17 cellular contexts compared by ENCODE assay signal in the genomic region with DNA sequence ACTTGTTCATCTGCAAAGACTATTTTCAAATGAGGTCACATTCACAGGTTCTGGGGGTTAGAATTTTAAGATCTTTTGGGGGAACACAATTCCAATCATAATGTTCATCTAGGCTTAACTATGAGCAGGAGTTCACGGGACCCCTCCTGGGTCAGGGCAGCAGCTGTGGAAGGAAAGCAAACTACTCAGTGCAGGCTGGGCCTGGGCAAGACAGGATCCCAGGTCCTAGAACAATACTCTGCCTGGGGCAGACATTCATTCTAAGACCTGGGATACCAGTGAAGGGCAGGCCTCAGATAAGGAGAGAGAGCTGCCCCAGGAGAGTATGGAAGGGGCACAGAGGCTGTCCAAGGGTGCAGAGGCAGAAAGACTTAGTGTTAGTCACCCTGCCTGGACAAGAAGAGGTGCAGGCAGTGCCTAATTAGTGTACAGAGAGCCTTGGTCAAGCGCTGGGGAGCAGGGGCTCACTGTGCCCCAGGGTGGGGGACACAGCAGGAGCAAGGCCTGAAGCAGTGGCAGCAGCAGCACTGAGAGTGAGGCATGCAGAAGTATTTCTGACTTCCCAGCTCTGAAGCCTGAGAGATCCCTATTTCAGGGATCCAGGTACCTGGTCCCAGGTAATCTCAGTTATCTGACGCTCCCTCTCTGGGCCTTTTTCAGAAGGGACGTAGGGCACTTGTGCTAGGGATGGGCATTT.
DNase-seq lines count a peak whose midpoint lies in the region; ATAC-seq and TF ChIP-seq lines count a peak whose summit lies in the region.
"Had no signal": no experiment of that assay in that cellular context is flagged by ENCODE, and none has a peak within 500 bp of the region (broad histone marks: within the 10 kb centered on the region; RNA-seq: fewer than 3 reads in every experiment).

No MANE protein-coding gene starts in this region.

- no peak overlapping the region for H3K27ac Mint-ChIP-seq in endodermal cell
- peak overlapping the region; percentile 46 for H3K27ac Mint-ChIP-seq in stimulated activated effector memory CD8-positive, alpha-beta T cell treated with anti-CD3 and anti-CD28 coated beads, Interleukin-12 subunit alpha, Interleukin-12 subunit beta, amount 100 ng/mL, for 72 hours
- H3K27ac Mint-ChIP-seq: B cell; CD8-positive, alpha-beta T cell; GM23338 had no signal

- no peak overlapping the region for H3K9ac ChIP-seq in endodermal cell (ENCODE audit: extremely low read depth, low read length, poor library complexity, severe bottlenecking)
- H3K9ac ChIP-seq: BLaER1 treated with 17β-estradiol and CSF1 and Interleukin-3, amounts not matched to agents 10 nM and 100 nM had no signal

- no peaks in the 10 kb centered on the region for H3K4me1 ChIP-seq in endodermal cell (ENCODE audit: control insufficient read depth, insufficient read depth, low read length)

- H3K9me3 ChIP-seq in endodermal cell (ENCODE audit: control insufficient read depth, low read length) (no peaks in the 10 kb centered on the region), WERI-Rb-1 (ENCODE audit: severe bottlenecking) (no peaks in the 10 kb centered on the region)
- H3K9me3 ChIP-seq: BLaER1 treated with 17β-estradiol and CSF1 and Interleukin-3, amounts not matched to agents 10 nM and 100 nM had no signal

- 94% methylated on average over 4 of the region's 4 CpGs; no CpG with 5 or more reads in 1 of the 2 experiments for WGBS in endodermal cell (ENCODE audit: insufficient coverage in 1 of 2, insufficient read length in 1 of 2), 2 experiments

- H3K4me1 Mint-ChIP-seq in endodermal cell, result no peaks in the 10 kb centered on the region
- no peaks in the 10 kb centered on the region for H3K4me1 Mint-ChIP-seq in stimulated activated effector memory CD8-positive, alpha-beta T cell treated with anti-CD3 and anti-CD28 coated beads, Interleukin-12 subunit alpha, Interleukin-12 subunit beta, amount 100 ng/mL, for 72 hours
- H3K4me1 Mint-ChIP-seq: B cell, GM23338 had no signal

- no peaks in the 10 kb centered on the region for H3K27me3 Mint-ChIP-seq in endodermal cell (ENCODE audit: insufficient read depth)
- H3K27me3 Mint-ChIP-seq: B cell had no signal

- peaks cover 46% of the 10 kb centered on the region for H3K9me3 Mint-ChIP-seq in endodermal cell
- peaks cover 2% of the 10 kb centered on the region for H3K9me3 Mint-ChIP-seq in stimulated activated effector memory CD8-positive, alpha-beta T cell treated with anti-CD3 and anti-CD28 coated beads, Interleukin-12 subunit alpha, Interleukin-12 subunit beta, amount 100 ng/mL, for 72 hours
- H3K9me3 Mint-ChIP-seq: CD8-positive, alpha-beta T cell; GM23338 had no signal

- H3K27me3 ChIP-seq in endodermal cell (ENCODE audit: control insufficient read depth, insufficient read depth, low read length, poor library complexity, severe bottlenecking) (no peaks in the 10 kb centered on the region), WERI-Rb-1 (ENCODE audit: insufficient read depth, low read depth, severe bottlenecking) (peaks cover 74% of the 10 kb centered on the region)
- H3K27me3 ChIP-seq: BLaER1 treated with 17β-estradiol and CSF1 and Interleukin-3, amounts not matched to agents 10 nM and 100 nM had no signal

- no peak overlapping the region for H3K4me3 Mint-ChIP-seq in endodermal cell
- no peak overlapping the region for H3K4me3 Mint-ChIP-seq in stimulated activated effector memory CD8-positive, alpha-beta T cell treated with anti-CD3 and anti-CD28 coated beads, Interleukin-12 subunit alpha, Interleukin-12 subunit beta, amount 100 ng/mL, for 72 hours
- H3K4me3 Mint-ChIP-seq: B cell; CD8-positive, alpha-beta T cell; GM23338 had no signal

- no peaks in the 10 kb centered on the region for H3K36me3 Mint-ChIP-seq in endodermal cell (ENCODE audit: low read depth)
- no peaks in the 10 kb centered on the region for H3K36me3 Mint-ChIP-seq in stimulated activated effector memory CD8-positive, alpha-beta T cell treated with anti-CD3 and anti-CD28 coated beads, Interleukin-12 subunit alpha, Interleukin-12 subunit beta, amount 100 ng/mL, for 72 hours
- H3K36me3 Mint-ChIP-seq: CD8-positive, alpha-beta T cell had no signal

- TF ChIP-seq CTCF in endodermal cell (conservative IDR thresholded peaks at IDR 0.05) (no peak), WERI-Rb-1 (IDR thresholded peaks at IDR 0.05; ENCODE audit: low read depth, low read length) (no peak)

- ATAC-seq in stimulated activated effector memory CD8-positive, alpha-beta T cell treated with anti-CD3 and anti-CD28 coated beads, Interleukin-12 subunit alpha, Interleukin-12 subunit beta, amount 100 ng/mL, for 72 hours, result no peak
- ATAC-seq in HG02885 (IDR thresholded peaks at IDR 0.05; ENCODE audit: poor library complexity, unreplicated experiment), result no peak
- ATAC-seq: CD8-positive, alpha-beta T cell; GM23338 had no signal

- peak; percentile 37 for DNase-seq in activated CD8-positive, alpha-beta memory T cell treated with anti-CD3 and anti-CD28 coated beads for 24 hours
- DNase-seq in activated CD8-positive, alpha-beta memory T cell treated with anti-CD3 and anti-CD28 coated beads, Interleukin-2, amount 50 U/mL, for 48 hours, result no peak
- DNase-seq in endodermal cell, result peak; percentile 16
- peak; percentile 55 for DNase-seq in mesenteric fat pad (ENCODE audit: low spot score)
- DNase-seq in stimulated activated effector memory CD8-positive, alpha-beta T cell treated with anti-CD3 and anti-CD28 coated beads, Interleukin-12 subunit alpha, Interleukin-12 subunit beta, amount 100 ng/mL, for 72 hours (ENCODE audit: low spot score in 2 of 2), result no peak
- DNase-seq in WERI-Rb-1, result no peak
- DNase-seq in cerebellar nuclear complex (lab: John Stamatoyannopoulos, UW), result no peak
- DNase-seq: 8988T; Calu3; CD8-positive, alpha-beta T cell; DMS79 treated with DMSO at 0.1 percent for 48 hours; GF-D8; HCEC 1CT had no signal

- H3K36me3 ChIP-seq in endodermal cell (ENCODE audit: control insufficient read depth, insufficient read depth, low read length) (no peaks in the 10 kb centered on the region), WERI-Rb-1 (no peaks in the 10 kb centered on the region)
- H3K36me3 ChIP-seq: BLaER1 treated with 17β-estradiol and CSF1 and Interleukin-3, amounts not matched to agents 10 nM and 100 nM had no signal

- H3K4me3 ChIP-seq in endodermal cell (ENCODE audit: low read length) (no peak overlapping the region), WERI-Rb-1 (ENCODE audit: low read depth, low read length) (no peak overlapping the region)
- H3K4me3 ChIP-seq: BLaER1 treated with 17β-estradiol and CSF1 and Interleukin-3, amounts not matched to agents 10 nM and 100 nM; GM23338 had no signal

- H3K27ac ChIP-seq in endodermal cell (ENCODE audit: low read depth, low read length), result no peak overlapping the region
- no peak overlapping the region for H3K27ac ChIP-seq in WERI-Rb-1
- H3K27ac ChIP-seq: BLaER1 treated with 17β-estradiol and CSF1 and Interleukin-3, amounts not matched to agents 10 nM and 100 nM had no signal

Comparison
In these comparisons a context has a peak if more than half of its experiments do, and no peak if none do; other contexts are left out.
1. DNase-seq: peak in activated CD8-positive, alpha-beta memory T cell treated with anti-CD3 and anti-CD28 coated beads for 24 hours (single experiment), endodermal cell (single experiment) and mesenteric fat pad (single experiment); none in activated CD8-positive, alpha-beta memory T cell treated with anti-CD3 and anti-CD28 coated beads, Interleukin-2, amount 50 U/mL, for 48 hours (single experiment), stimulated activated effector memory CD8-positive, alpha-beta T cell treated with anti-CD3 and anti-CD28 coated beads, Interleukin-12 subunit alpha, Interleukin-12 subunit beta, amount 100 ng/mL, for 72 hours (0 of 2), WERI-Rb-1 (single experiment) and cerebellar nuclear complex (0 of 2).